ENCODE assay signal across 7 cellular contexts in genomic region chr22:32926600-32926999, GRCh38.
DNase-seq lines count a peak whose midpoint lies in the region; ATAC-seq and TF ChIP-seq lines count a peak whose summit lies in the region.

No MANE protein-coding gene starts in this region.

- H3K27me3 ChIP-seq in endodermal cell (ENCODE audit: control insufficient read depth, insufficient read depth, low read length, poor library complexity, severe bottlenecking) = no peaks in the 10 kb centered on the region

- H3K27me3 Mint-ChIP-seq in endodermal cell (ENCODE audit: insufficient read depth) = no peaks in the 10 kb centered on the region
- H3K27me3 Mint-ChIP-seq in progenitor cell of endocrine pancreas = no peaks in the 10 kb centered on the region

- H3K9me3 ChIP-seq in endodermal cell (ENCODE audit: control insufficient read depth, low read length) = no peaks in the 10 kb centered on the region

- TF ChIP-seq CTCF in GM12875 (IDR thresholded peaks at IDR 0.05; ENCODE audit: borderline replicate concordance, insufficient read depth, low read depth, low read length) = peak; percentile 39; the same call in 1 of the 2 replicates
- peak; percentile 87 for TF ChIP-seq CTCF in endodermal cell (conservative IDR thresholded peaks at IDR 0.05)
- TF ChIP-seq CTCF in progenitor cell of endocrine pancreas (IDR thresholded peaks at IDR 0.05; ENCODE audit: unreplicated experiment) = peak; percentile 58

- no peak overlapping the region for H3K4me3 ChIP-seq in GM12875 (ENCODE audit: low read depth, low read length)
- no peak overlapping the region for H3K4me3 ChIP-seq in endodermal cell (ENCODE audit: low read length)

- H3K36me3 Mint-ChIP-seq in endodermal cell (ENCODE audit: low read depth) = peaks cover 5% of the 10 kb centered on the region
- H3K36me3 Mint-ChIP-seq in progenitor cell of endocrine pancreas (ENCODE audit: insufficient read depth) = no peaks in the 10 kb centered on the region

- no peak overlapping the region for H3K27ac ChIP-seq in endodermal cell (ENCODE audit: low read depth, low read length)

- no peaks in the 10 kb centered on the region for H3K4me1 Mint-ChIP-seq in endodermal cell
- H3K4me1 Mint-ChIP-seq in progenitor cell of endocrine pancreas (ENCODE audit: low read depth) = no peaks in the 10 kb centered on the region

- H3K27ac Mint-ChIP-seq in endodermal cell = no peak overlapping the region
- H3K27ac Mint-ChIP-seq in progenitor cell of endocrine pancreas = no peak overlapping the region

- WGBS in endodermal cell (ENCODE audit: insufficient coverage in 1 of 2, insufficient read length in 1 of 2), 2 experiments = 9% methylated on average over 1 of the region's 1 CpG; no CpG with 5 or more reads in 1 of the 2 experiments

- H3K9ac ChIP-seq in endodermal cell (ENCODE audit: extremely low read depth, low read length, poor library complexity, severe bottlenecking) = no peak overlapping the region

- no peak for ATAC-seq in GM19463 (IDR thresholded peaks at IDR 0.05; ENCODE audit: unreplicated experiment)
- ATAC-seq in HG02938 (IDR thresholded peaks at IDR 0.05; ENCODE audit: unreplicated experiment) = no peak

- H3K4me3 Mint-ChIP-seq in endodermal cell (no peak overlapping the region), progenitor cell of endocrine pancreas (ENCODE audit: low read depth) (no peak overlapping the region)

- H3K9me3 Mint-ChIP-seq in endodermal cell = no peaks in the 10 kb centered on the region
- no peaks in the 10 kb centered on the region for H3K9me3 Mint-ChIP-seq in progenitor cell of endocrine pancreas (ENCODE audit: low read depth)

- H3K36me3 ChIP-seq in endodermal cell (ENCODE audit: control insufficient read depth, insufficient read depth, low read length) = no peaks in the 10 kb centered on the region

- DNase-seq in NCI-H460 (ENCODE audit: extremely low read depth, low read depth) (peak; percentile 5), endodermal cell (peak; percentile 70), progenitor cell of endocrine pancreas (ENCODE audit: low spot score, unreplicated experiment) (no peak)
- DNase-seq in effector CD4-positive, alpha-beta T cell = no peak

- no peaks in the 10 kb centered on the region for H3K4me1 ChIP-seq in endodermal cell (ENCODE audit: control insufficient read depth, insufficient read depth, low read length)

Comparison
In these comparisons a context has a peak if more than half of its experiments do, and no peak if none do; other contexts are left out.
1. DNase-seq: peak in NCI-H460 (single experiment) and endodermal cell (single experiment); none in progenitor cell of endocrine pancreas (single experiment) and effector CD4-positive, alpha-beta T cell (single experiment).
2. Peak in every context shown above with its lines, with median percentiles within 50 percentile points of each other: CTCF ChIP-seq.